30 cellular contexts compared by ENCODE assay signal in the genomic region with DNA sequence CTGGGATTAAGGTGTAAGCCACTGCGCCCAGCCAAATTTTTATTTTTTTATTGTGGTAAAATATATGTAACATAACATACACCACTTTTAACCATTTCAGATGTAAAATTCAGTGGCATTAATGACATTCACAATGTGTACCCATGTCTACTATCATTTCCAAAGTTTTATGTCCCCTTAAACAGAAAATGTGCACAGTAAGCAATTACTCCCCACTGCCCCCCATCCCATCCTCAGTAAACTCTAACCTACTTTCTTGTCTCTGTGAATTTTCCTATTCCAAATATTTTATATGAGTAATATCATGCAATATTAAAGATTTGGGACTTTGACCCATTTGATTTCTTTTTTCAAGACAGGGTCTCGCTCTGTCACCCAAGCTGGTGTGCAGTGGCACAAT.
"Had no signal": no experiment of that assay in that cellular context is flagged by ENCODE, and none has a peak within 500 bp of the region (broad histone marks: within the 10 kb centered on the region; RNA-seq: fewer than 3 reads in every experiment).

No MANE protein-coding gene starts in this region.

- H3K27ac ChIP-seq: coronary artery, esophagus squamous epithelium, heart right ventricle, left lung, neutrophil, pancreas, stomach, thyroid gland, vagina had no signal

- ATAC-seq: effector memory CD8-positive, alpha-beta T cell; heart right ventricle; left cardiac atrium; left lung; mucosa of descending colon; natural killer cell treated with Interleukin-12 subunit alpha and Interleukin-12 subunit beta and Interleukin-15 and Interleukin-18, amount 100 ng/mL, for 72 hours; pancreas; sciatic nerve had no signal

- H3K4me3 ChIP-seq: coronary artery, esophagus squamous epithelium, heart right ventricle, left lung, mucosa of descending colon, pancreas, smooth muscle cell, stomach, thyroid gland, vagina had no signal

- H3K27me3 ChIP-seq: esophagus squamous epithelium, heart right ventricle, left lung, neutrophil, pancreas, stomach, thyroid gland, vagina had no signal

- H3K4me1 ChIP-seq: heart right ventricle, left lung, pancreas, thyroid gland had no signal

- DNase-seq: dermis blood vessel endothelial cell; effector memory CD8-positive, alpha-beta T cell; erythroblast; esophagus squamous epithelium; foreskin melanocyte; glutamatergic neuron; heart right ventricle; hippocampal formation; left cardiac atrium; left lung; mesenchymal stem cell; mucosa of descending colon; naive B cell; stimulated activated CD4-positive, alpha-beta T cell treated with anti-CD3 and anti-CD28 coated beads, Interleukin-12 subunit alpha, Interleukin-12 subunit beta, amount 100 ng/mL, for 4 hours; stimulated activated CD4-positive, alpha-beta T cell treated with anti-CD3 and anti-CD28 coated beads, Interleukin-1b, Interleukin-23, amount 100 ng/mL, for 48 hours; stimulated activated CD4-positive, alpha-beta T cell treated with anti-CD3 and anti-CD28 coated beads, Interleukin-4, amount 100 ng/mL, for 1 hour; stimulated activated CD8-positive, alpha-beta memory T cell treated with anti-CD3 and anti-CD28 coated beads, Interleukin-4, amount 100 ng/mL, for 48 hours; stimulated activated naive CD4-positive, alpha-beta T cell treated with Interleukin-2 at 50 U/mL for 16 hours; stomach; thyroid gland; trophoblast cell had no signal

- H3K4me2 ChIP-seq: smooth muscle cell had no signal

- FAIRE-seq: endometrium, islet of Langerhans, pancreas had no signal

- H3K9me3 ChIP-seq: esophagus squamous epithelium, heart right ventricle, left lung, mucosa of descending colon, neutrophil, pancreas, stomach, thyroid gland, vagina had no signal
